22 cellular contexts compared by ENCODE assay signal in the genomic region with DNA sequence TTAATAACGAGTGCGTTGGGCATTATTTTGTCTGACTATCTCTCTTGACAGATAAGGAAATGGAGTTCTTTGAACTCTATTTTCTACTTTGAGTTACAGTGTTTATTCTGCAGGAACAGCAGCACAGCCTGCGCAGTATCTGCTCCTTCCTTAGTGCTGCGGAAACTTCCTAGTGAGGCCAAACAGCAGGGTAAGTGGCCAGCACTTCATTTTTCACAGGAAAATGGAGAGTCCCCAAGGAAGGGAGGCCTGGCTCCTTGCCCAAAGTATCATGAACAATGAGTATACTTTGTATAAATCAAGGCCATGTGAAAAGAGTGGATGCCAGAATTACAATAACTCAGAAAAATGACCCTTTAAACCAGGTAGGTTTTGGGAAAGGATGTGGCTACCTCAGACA.
DNase-seq lines count a peak whose midpoint lies in the region; ATAC-seq and TF ChIP-seq lines count a peak whose summit lies in the region.
"Had no signal": no experiment of that assay in that cellular context is flagged by ENCODE, and none has a peak within 500 bp of the region (broad histone marks: within the 10 kb centered on the region; RNA-seq: fewer than 3 reads in every experiment).

No MANE protein-coding gene starts in this region.

- H3K36me3 ChIP-seq in hepatocyte (replicated peaks; ENCODE audit: insufficient read depth, low read depth), result no peaks in the 10 kb centered on the region
- H3K36me3 ChIP-seq: gastroesophageal sphincter had no signal

- H2AFZ ChIP-seq in hepatocyte, result no peak overlapping the region

- no peaks in the 10 kb centered on the region for H3K9me2 ChIP-seq in hepatocyte (replicated peaks; ENCODE audit: insufficient read depth)
- H3K9me2 ChIP-seq: SK-N-SH had no signal

- H4K20me1 ChIP-seq in hepatocyte (ENCODE audit: insufficient read depth, poor library complexity, severe bottlenecking), result no peaks in the 10 kb centered on the region

- ATAC-seq in GM18861 (IDR thresholded peaks at IDR 0.05; ENCODE audit: unreplicated experiment), result no peak
- ATAC-seq: gastroesophageal sphincter; psoas muscle; stimulated activated naive B cell treated with anti-CD40 and anti-IgM and Interleukin-4, amounts not matched to agents 10 μg/mL and 1 μg/mL and 100 μg/mL, for 72 hours had no signal

- WGBS in hepatocyte (ENCODE audit: low lambda C conversion rate, missing lambda C conversion rate), result 66% methylated on average over 4 of the region's 4 CpGs

- DNase-seq in cardiac fibroblast (ENCODE audit: low read depth in 2 of 2) (peak; percentile 58 to 87), fibroblast of mammary gland (ENCODE audit: low read depth) (peak; percentile 40), hepatocyte (ENCODE audit: low spot score) (peak; percentile 17), skeletal muscle cell (ENCODE audit: low read depth) (peak; percentile 60), NCI-H1105 (lab: John Stamatoyannopoulos, UW) (no peak), NOMO-1 treated with DMSO at 0.1 percent for 48 hours (lab: John Stamatoyannopoulos, UW; ENCODE audit: unreplicated experiment) (no peak)
- DNase-seq: anterior cingulate cortex; Calu3; caudate nucleus; islet precursor cell; Karpas-422; MV-4-11; NCI-H1694; NCI-H526 treated with DMSO at 0.1 percent for 48 hours; RPMI8226; SK-N-SH; stimulated activated CD4-positive, alpha-beta T cell treated with anti-CD3 and anti-CD28 coated beads, Interleukin-4, amount 100 ng/mL, for 24 hours; stimulated activated naive B cell treated with anti-CD40 and anti-IgM and Interleukin-4, amounts not matched to agents 10 μg/mL and 1 μg/mL and 100 μg/mL, for 72 hours had no signal

- H3K9me3 ChIP-seq in hepatocyte (ENCODE audit: low read depth), result no peaks in the 10 kb centered on the region
- H3K9me3 ChIP-seq: gastroesophageal sphincter, psoas muscle, SK-N-SH had no signal

- H3K4me1 ChIP-seq in hepatocyte (ENCODE audit: insufficient read depth), result no peaks in the 10 kb centered on the region
- H3K4me1 ChIP-seq: psoas muscle had no signal

- H3K27ac ChIP-seq in hepatocyte, result no peak overlapping the region
- H3K27ac ChIP-seq: C4-2B, gastroesophageal sphincter, psoas muscle had no signal

- no peaks in the 10 kb centered on the region for H3K79me2 ChIP-seq in hepatocyte

- no peak overlapping the region for H3K4me2 ChIP-seq in hepatocyte
- H3K4me2 ChIP-seq: SK-N-SH had no signal

- H3K4me3 ChIP-seq in cardiac fibroblast (replicated peaks in 1 of 2; ENCODE audit: low read depth in 2 of 2, low read length in 2 of 2) (no peak overlapping the region), fibroblast of mammary gland (ENCODE audit: control insufficient read depth, low read depth, low read length) (no peak overlapping the region), hepatocyte (no peak overlapping the region), skeletal muscle cell (ENCODE audit: low read depth, low read length) (no peak overlapping the region)
- H3K4me3 ChIP-seq: gastroesophageal sphincter, psoas muscle had no signal

- TF ChIP-seq CTCF in cardiac fibroblast (IDR thresholded peaks at IDR 0.05; ENCODE audit: low read depth, low read length), result no peak
- no peak for TF ChIP-seq CTCF in fibroblast of mammary gland (conservative IDR thresholded peaks at IDR 0.05; ENCODE audit: control insufficient read depth, insufficient read depth, low read depth, low read length)
- TF ChIP-seq CTCF in hepatocyte (IDR thresholded peaks at IDR 0.05; ENCODE audit: poor library complexity), result no peak

- H3K27me3 ChIP-seq in hepatocyte, result no peaks in the 10 kb centered on the region
- H3K27me3 ChIP-seq: gastroesophageal sphincter had no signal

Comparison
In these comparisons a context has a peak if more than half of its experiments do, and no peak if none do; other contexts are left out.
1. DNase-seq: peak in cardiac fibroblast (2 of 2), fibroblast of mammary gland (single experiment), hepatocyte (single experiment) and skeletal muscle cell (single experiment); none in NCI-H1105 (single experiment) and NOMO-1 treated with DMSO at 0.1 percent for 48 hours (single experiment).